ENCODE assay signal across 26 cellular contexts in the genomic region with DNA sequence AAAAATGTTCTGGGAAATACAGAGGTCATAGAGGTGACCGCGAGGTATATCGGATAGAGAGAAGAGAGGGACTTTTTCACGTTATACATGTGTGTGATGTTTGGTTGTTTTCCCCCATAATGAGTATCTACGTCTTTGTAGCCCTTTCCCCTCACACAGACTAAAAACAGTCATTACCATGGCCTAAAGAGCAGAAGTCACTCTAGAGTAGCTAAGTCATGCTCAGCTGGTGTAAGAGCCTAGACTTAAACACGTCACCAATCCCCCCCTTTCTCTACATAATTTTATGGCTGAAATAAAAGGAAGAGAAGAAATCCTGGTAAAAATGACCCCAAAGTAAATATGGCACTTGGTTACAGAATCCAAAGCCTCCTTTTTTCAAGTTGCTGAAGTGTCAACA.
"Had no signal": no experiment of that assay in that cellular context is flagged by ENCODE, and none has a peak within 500 bp of the region (broad histone marks: within the 10 kb centered on the region; RNA-seq: fewer than 3 reads in every experiment).

No MANE protein-coding gene starts in this region.

- H3K27ac Mint-ChIP-seq: effector memory CD8-positive, alpha-beta T cell; naive thymus-derived CD4-positive, alpha-beta T cell; nephron; stimulated activated effector memory CD8-positive, alpha-beta T cell treated with anti-CD3 and anti-CD28 coated beads, Interleukin-12 subunit alpha, Interleukin-12 subunit beta, amount 100 ng/mL, for 72 hours had no signal

- H3K4me2 ChIP-seq: hepatocyte had no signal

- H2AFZ ChIP-seq: hepatocyte had no signal

- H3K4me3 Mint-ChIP-seq: effector memory CD8-positive, alpha-beta T cell; naive thymus-derived CD4-positive, alpha-beta T cell; nephron; stimulated activated effector memory CD8-positive, alpha-beta T cell treated with anti-CD3 and anti-CD28 coated beads, Interleukin-12 subunit alpha, Interleukin-12 subunit beta, amount 100 ng/mL, for 72 hours had no signal

- DNase-seq: dermis blood vessel endothelial cell; effector memory CD8-positive, alpha-beta T cell; head of caudate nucleus; left cardiac atrium; left lung; mesenchymal stem cell; midbrain; naive thymus-derived CD4-positive, alpha-beta T cell; occipital lobe; ovary; posterior cingulate gyrus; psoas muscle; right cardiac atrium; sigmoid colon; stimulated activated CD4-positive, alpha-beta T cell treated with anti-CD3 and anti-CD28 coated beads, Interleukin-2, amount 100 ng/mL, for 24 hours; stimulated activated CD4-positive, alpha-beta T cell treated with anti-CD3 and anti-CD28 coated beads, Interleukin-4, amount 100 ng/mL, for 24 hours; stimulated activated naive CD4-positive, alpha-beta T cell treated with Interleukin-2 at 50 U/mL for 16 hours; stomach; thyroid gland had no signal

- H3K27ac ChIP-seq: coronary artery, hepatocyte, left lung, ovary, psoas muscle, sigmoid colon, stomach, thyroid gland, vagina had no signal

- H3K4me1 ChIP-seq: thyroid gland had no signal

- H3K36me3 Mint-ChIP-seq: naive thymus-derived CD4-positive, alpha-beta T cell; stimulated activated effector memory CD8-positive, alpha-beta T cell treated with anti-CD3 and anti-CD28 coated beads, Interleukin-12 subunit alpha, Interleukin-12 subunit beta, amount 100 ng/mL, for 72 hours had no signal

- H3K36me3 ChIP-seq: left lung, ovary, sigmoid colon, stomach, thyroid gland, vagina had no signal

- H3K9me3 ChIP-seq: left lung, ovary, psoas muscle, sigmoid colon, stomach, thyroid gland, vagina had no signal

- H3K27me3 ChIP-seq: ovary, thyroid gland, vagina had no signal

- H3K4me3 ChIP-seq: coronary artery, hepatocyte, left lung, ovary, psoas muscle, sigmoid colon, stomach, thyroid gland, vagina had no signal

- H3K9me3 Mint-ChIP-seq: effector memory CD8-positive, alpha-beta T cell; naive thymus-derived CD4-positive, alpha-beta T cell; nephron; stimulated activated effector memory CD8-positive, alpha-beta T cell treated with anti-CD3 and anti-CD28 coated beads, Interleukin-12 subunit alpha, Interleukin-12 subunit beta, amount 100 ng/mL, for 72 hours had no signal

- ATAC-seq: effector memory CD8-positive, alpha-beta T cell; left cardiac atrium; left lung; naive thymus-derived CD4-positive, alpha-beta T cell; psoas muscle; right cardiac atrium; stimulated activated effector memory CD8-positive, alpha-beta T cell treated with anti-CD3 and anti-CD28 coated beads, Interleukin-12 subunit alpha, Interleukin-12 subunit beta, amount 100 ng/mL, for 72 hours had no signal

- H3K79me2 ChIP-seq: hepatocyte had no signal

- FAIRE-seq: frontal cortex, islet of Langerhans had no signal
